ENCODE assay signal across 8 cellular contexts in genomic region chr17:41811549-41812175, GRCh38. TPM values are rescaled to one million over a fixed set of nuclear protein-coding genes. Genes with fewer than 3 reads are reported as not detected.
DNase-seq lines count a peak whose midpoint lies in the region; ATAC-seq and TF ChIP-seq lines count a peak whose summit lies in the region.

A gene with protein sequence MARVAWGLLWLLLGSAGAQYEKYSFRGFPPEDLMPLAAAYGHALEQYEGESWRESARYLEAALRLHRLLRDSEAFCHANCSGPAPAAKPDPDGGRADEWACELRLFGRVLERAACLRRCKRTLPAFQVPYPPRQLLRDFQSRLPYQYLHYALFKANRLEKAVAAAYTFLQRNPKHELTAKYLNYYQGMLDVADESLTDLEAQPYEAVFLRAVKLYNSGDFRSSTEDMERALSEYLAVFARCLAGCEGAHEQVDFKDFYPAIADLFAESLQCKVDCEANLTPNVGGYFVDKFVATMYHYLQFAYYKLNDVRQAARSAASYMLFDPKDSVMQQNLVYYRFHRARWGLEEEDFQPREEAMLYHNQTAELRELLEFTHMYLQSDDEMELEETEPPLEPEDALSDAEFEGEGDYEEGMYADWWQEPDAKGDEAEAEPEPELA (minus strand): TSS chr17:41811949. CDS start chr17:41811915, 34 bp downstream.

- ATAC-seq in HG03354 (IDR thresholded peaks at IDR 0.05; ENCODE audit: poor library complexity, severe bottlenecking, unreplicated experiment): peak; percentile 71
- no peak for ATAC-seq in HG03039 (IDR thresholded peaks at IDR 0.05; ENCODE audit: unreplicated experiment)

- DNase-seq in NCI-H748 treated with DMSO at 0.1 percent for 48 hours (lab: John Stamatoyannopoulos, UW) (peak; percentile 36), lung microvascular endothelial cell (ENCODE audit: low read depth in 2 of 2) (peak; percentile 81 to 88)
- peak; percentile 89 for DNase-seq in activated CD8-positive, alpha-beta memory T cell treated with anti-CD3 and anti-CD28 coated beads for 24 hours
- DNase-seq in effector memory CD4-positive, alpha-beta T cell: peak; percentile 44 to 58 (median 56)
- DNase-seq in stimulated activated CD4-positive, alpha-beta T cell treated with anti-CD3 and anti-CD28 coated beads, TNF-alpha, amount 100 ng/mL, for 24 hours (ENCODE audit: low read depth in 3 of 3): peak; percentile 35 to 68 (median 44)

- H3K4me3 ChIP-seq in effector memory CD4-positive, alpha-beta T cell (ENCODE audit: insufficient read depth, low read depth, low read length, poor library complexity, severe bottlenecking): peak within 1 kb of the TSS; percentile 68

- peak; percentile 76 for TF ChIP-seq CTCF in GM12873 (IDR thresholded peaks at IDR 0.05; ENCODE audit: insufficient read depth, low read depth, low read length, missing control alignments)

- H3K27ac ChIP-seq in effector memory CD4-positive, alpha-beta T cell (ENCODE audit: insufficient read depth, low read length, poor library complexity, severe bottlenecking): peak within 1 kb of the TSS; percentile 42

- H3K9me3 ChIP-seq in effector memory CD4-positive, alpha-beta T cell (ENCODE audit: control insufficient read depth, low read length): no peaks in the 10 kb centered on the region

- no peaks in the 10 kb centered on the region for H3K36me3 ChIP-seq in effector memory CD4-positive, alpha-beta T cell (ENCODE audit: control insufficient read depth, insufficient read depth, low read length)

- H3K4me1 ChIP-seq in effector memory CD4-positive, alpha-beta T cell (ENCODE audit: control insufficient read depth, insufficient read depth, low read length, poor library complexity, severe bottlenecking): peaks cover 24% of the 10 kb centered on the region

- no peaks in the 10 kb centered on the region for H3K27me3 ChIP-seq in effector memory CD4-positive, alpha-beta T cell (replicated peaks; ENCODE audit: control insufficient read depth, insufficient read depth, low read length, poor library complexity, severe bottlenecking)

RNA-seq across cellular contexts. Expression of the gene that starts here (rescaled TPM):
- total RNA-seq in lung microvascular endothelial cell: 41.8 and 51.2 TPM in 2 replicates

Comparison
In these comparisons a context has a peak if more than half of its experiments do, and no peak if none do; other contexts are left out.
1. DNase-seq: peak in every context shown above with its lines; median percentile 89 in activated CD8-positive, alpha-beta memory T cell treated with anti-CD3 and anti-CD28 coated beads for 24 hours; 84 in lung microvascular endothelial cell; 56 in effector memory CD4-positive, alpha-beta T cell; 44 in stimulated activated CD4-positive, alpha-beta T cell treated with anti-CD3 and anti-CD28 coated beads, TNF-alpha, amount 100 ng/mL, for 24 hours; 36 in NCI-H748 treated with DMSO at 0.1 percent for 48 hours.